ENCODE assay signal across 8 cellular contexts in the genomic region with DNA sequence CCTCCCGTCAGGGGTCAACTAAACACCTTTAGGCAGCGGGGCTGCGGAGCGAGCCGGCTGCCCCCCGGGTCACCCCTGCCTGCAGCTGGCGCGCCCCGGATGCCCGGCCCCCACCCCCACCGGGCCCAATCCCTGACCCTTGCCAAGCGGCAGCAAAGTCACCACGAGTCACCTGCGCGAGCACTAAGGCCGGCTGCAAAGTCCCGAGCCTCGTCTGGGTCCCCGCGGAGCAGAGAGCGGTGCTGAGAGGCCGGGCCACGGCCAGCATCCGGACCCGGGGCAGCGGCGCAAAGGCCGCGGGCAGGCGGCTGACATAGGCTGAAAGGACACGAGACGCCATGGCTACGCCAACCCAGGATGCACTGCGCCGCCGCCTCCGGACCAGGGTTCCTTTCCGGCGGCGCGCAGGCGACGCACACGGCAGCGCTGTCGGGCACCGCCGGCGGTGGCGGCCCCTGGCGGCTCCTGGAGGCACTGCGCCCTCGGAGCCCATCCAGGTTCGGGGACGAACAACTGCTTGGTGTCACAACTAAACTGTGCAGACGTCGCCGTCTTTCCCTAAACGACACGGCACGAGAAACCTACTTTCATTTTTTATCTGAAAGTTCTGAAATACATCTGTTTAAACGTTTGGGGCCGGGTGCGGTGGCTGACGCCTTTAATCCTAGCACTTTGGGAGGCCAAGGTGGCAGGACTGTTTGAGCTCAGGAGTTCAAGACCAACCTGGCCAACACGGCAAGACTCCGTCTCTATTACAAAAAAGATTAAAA. TPM values are rescaled to one million over a fixed set of nuclear protein-coding genes. Genes with fewer than 3 reads are reported as not detected.
DNase-seq lines count a peak whose midpoint lies in the region; ATAC-seq and TF ChIP-seq lines count a peak whose summit lies in the region.

Gene NDUFAB1 (minus strand): TSS at position 366 of the 770 bp plus-strand sequence. CDS start 26 bp downstream, at position 340.

- H3K4me3 ChIP-seq in GM12875 (ENCODE audit: low read depth, low read length) (peak within 1 kb of the TSS; percentile 81), adipocyte (ENCODE audit: low read length) (peak within 1 kb of the TSS; percentile 100), heart left ventricle (peak within 1 kb of the TSS; percentile 67 to 100 (median 93))

- peak; percentile 100 for TF ChIP-seq CTCF in GM12875 (IDR thresholded peaks at IDR 0.05; ENCODE audit: borderline replicate concordance, insufficient read depth, low read depth, low read length)
- peak; percentile 99 to 100 (median 100) for TF ChIP-seq CTCF in heart left ventricle (IDR thresholded peaks at IDR 0.05)
- peak; percentile 100 for TF ChIP-seq CTCF in type B pancreatic cell (conservative IDR thresholded peaks at IDR 0.05)

- peak within 1 kb of the TSS; percentile 67 for H3K27ac Mint-ChIP-seq in type B pancreatic cell

- no peaks in the 10 kb centered on the region for H3K27me3 ChIP-seq in adipocyte (replicated peaks; ENCODE audit: control insufficient read depth, insufficient read depth, low read length)
- H3K27me3 ChIP-seq in heart left ventricle: no peaks in the 10 kb centered on the region

- intact Hi-C loops in heart left ventricle (cut with DNase I) (loop anchor here in 9 of 10 donors (1.0 to 5.0 kb wide), 5 partner anchors 39 to 89 kb away; partner anchors contain the start of genes EARS2 (in 9 of the 9), UBFD1 (in 9 of the 9), DCTN5 (in 1 of the 9) and PALB2 (in 1 of the 9)), posterior cingulate gyrus (cut with DNase I) (loop anchor here (2.0 kb wide), 2 partner anchors 37 to 45 kb away; partner anchors contain the start of genes DCTN5 and PALB2)

- peak within 1 kb of the TSS; percentile 82 to 97 (median 88) for H3K27ac ChIP-seq in heart left ventricle

- peaks cover 9% of the 10 kb centered on the region for H3K36me3 Mint-ChIP-seq in type B pancreatic cell

- ATAC-seq in HG02678 (IDR thresholded peaks at IDR 0.05; ENCODE audit: unreplicated experiment): peak; percentile 92
- peak; percentile 93 to 97 (median 96) for ATAC-seq in heart left ventricle

- no peaks in the 10 kb centered on the region for H3K27me3 Mint-ChIP-seq in type B pancreatic cell

- TF ChIP-seq POLR2A in heart left ventricle (IDR thresholded peaks at IDR 0.05): peak in 1 of 2 donors; percentile 55

- H3K9me3 Mint-ChIP-seq in type B pancreatic cell: no peaks in the 10 kb centered on the region

- H3K4me1 Mint-ChIP-seq in type B pancreatic cell (ENCODE audit: unreplicated experiment): no peaks in the 10 kb centered on the region

- H3K9me3 ChIP-seq in adipocyte (ENCODE audit: control insufficient read depth, low read length) (no peaks in the 10 kb centered on the region), heart left ventricle (no peaks in the 10 kb centered on the region)

- peak within 1 kb of the TSS; percentile 99 for H3K9ac ChIP-seq in adipocyte (ENCODE audit: low read length)

- peak within 1 kb of the TSS; percentile 92 for H3K4me3 Mint-ChIP-seq in type B pancreatic cell

- H3K4me1 ChIP-seq in adipocyte (ENCODE audit: control insufficient read depth, insufficient read depth, low read length): peaks cover 12% of the 10 kb centered on the region
- peaks cover 2 to 47% (median 25%) of the 10 kb centered on the region in 12 donors for H3K4me1 ChIP-seq in heart left ventricle

- WGBS in heart left ventricle, 4 donors: 2 to 7% (median 2%) methylated on average over 24 to 67 of the region's 67 CpGs

- peak; percentile 73 for DNase-seq in NCI-H1105 treated with DMSO at 0.1 percent for 48 hours (lab: John Stamatoyannopoulos, UW)
- peak; percentile 86 for DNase-seq in T follicular helper cell (ENCODE audit: low read depth)
- peak; percentile 97 for DNase-seq in adipocyte (ENCODE audit: low read depth)
- peak; percentile 90 to 95 (median 93) for DNase-seq in heart left ventricle
- DNase-seq in posterior cingulate gyrus: peak; percentile 86 to 98 (median 91)
- peak; percentile 91 for DNase-seq in type B pancreatic cell (ENCODE audit: extremely low spot score, unreplicated experiment)

- H3K36me3 ChIP-seq in adipocyte (ENCODE audit: control insufficient read depth, insufficient read depth, low read length, severe bottlenecking) (peaks cover 28% of the 10 kb centered on the region), heart left ventricle (peaks cover 0 to 38% (median 31%) of the 10 kb centered on the region in 9 donors)

RNA-seq across cellular contexts. Expression of gene NDUFAB1, which starts in this region (rescaled TPM):
- total RNA-seq in heart left ventricle (100 to 1,000 TPM; 298 to 896 (median 409) TPM), type B pancreatic cell (ENCODE audit: low replicate concordance) (86.3 and 103 TPM in 2 replicates)
- 100 to 1,000 TPM; 582 to 605 TPM for polyA plus RNA-seq in heart left ventricle

Comparison
In these comparisons a context has a peak if more than half of its experiments do, and no peak if none do; other contexts are left out.
1. Peak in every context shown above with its lines: DNase-seq, ATAC-seq, H3K4me3 ChIP-seq and H3K27ac ChIP-seq.